10 cellular contexts compared by ENCODE assay signal in the genomic region with DNA sequence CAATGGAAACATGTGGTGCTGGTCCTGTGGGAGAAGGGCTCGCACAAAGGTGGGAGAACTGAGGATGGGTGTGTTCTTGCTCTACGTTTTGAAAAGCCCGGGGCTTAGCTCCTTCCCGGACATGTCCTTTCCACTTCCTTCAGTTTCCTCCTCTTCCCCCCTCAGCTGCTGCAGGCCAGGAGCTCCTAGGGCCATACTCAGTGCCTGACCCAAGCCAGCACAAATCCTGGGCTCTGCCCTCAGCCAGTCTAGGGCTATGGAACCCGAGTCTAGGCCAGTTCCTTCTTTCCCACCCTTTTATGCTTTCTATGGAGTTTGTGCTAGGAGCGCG. TPM values are rescaled to one million over a fixed set of nuclear protein-coding genes. Genes with fewer than 3 reads are reported as not detected.
DNase-seq lines count a peak whose midpoint lies in the region; ATAC-seq and TF ChIP-seq lines count a peak whose summit lies in the region.
"Had no signal": no experiment of that assay in that cellular context is flagged by ENCODE, and none has a peak within 500 bp of the region (broad histone marks: within the 10 kb centered on the region; RNA-seq: fewer than 3 reads in every experiment).

No MANE protein-coding gene starts in this region.

- no peaks in the 10 kb centered on the region for H3K9me3 ChIP-seq in NT2/D1 (ENCODE audit: insufficient read depth, low read length)

- no peaks in the 10 kb centered on the region for H3K9me3 Mint-ChIP-seq in neural crest cell
- no peaks in the 10 kb centered on the region for H3K9me3 Mint-ChIP-seq in stimulated activated memory B cell treated with anti-CD40 and anti-IgM and Interleukin-4, amounts not matched to agents 10 μg/mL and 1 μg/mL and 100 μg/mL, for 72 hours
- H3K9me3 Mint-ChIP-seq: stimulated activated naive CD8-positive, alpha-beta T cell treated with anti-CD3 and anti-CD28 coated beads, Interleukin-15, amount 100 ng/mL, for 72 hours had no signal

- peaks cover 32% of the 10 kb centered on the region for H3K4me1 ChIP-seq in ACC112 (ENCODE audit: control insufficient read depth, insufficient read depth, low read length, unreplicated experiment)
- peaks cover 8% of the 10 kb centered on the region for H3K4me1 ChIP-seq in NT2/D1 (ENCODE audit: insufficient read depth, insufficient read length)

- peak overlapping the region; percentile 71 for H3K27ac ChIP-seq in ACC112 (ENCODE audit: low read depth, low read length)

- H3K27me3 Mint-ChIP-seq in neural crest cell (ENCODE audit: low read depth) = peaks cover 93% of the 10 kb centered on the region
- peaks cover 91% of the 10 kb centered on the region for H3K27me3 Mint-ChIP-seq in stimulated activated memory B cell treated with anti-CD40 and anti-IgM and Interleukin-4, amounts not matched to agents 10 μg/mL and 1 μg/mL and 100 μg/mL, for 72 hours

- H3K27me3 ChIP-seq in ACC112 (ENCODE audit: insufficient read depth, low read length) (no peaks in the 10 kb centered on the region), NT2/D1 (ENCODE audit: insufficient read depth, insufficient read length) (peaks cover 84% of the 10 kb centered on the region)

- peaks cover 18% of the 10 kb centered on the region for H3K79me2 ChIP-seq in ACC112 (ENCODE audit: control insufficient read depth, insufficient read depth, low read length, unreplicated experiment)

- H3K4me3 ChIP-seq in ACC112 (ENCODE audit: low read depth, low read length) = peak overlapping the region; percentile 89
- peak overlapping the region; percentile 48 for H3K4me3 ChIP-seq in NT2/D1 (ENCODE audit: insufficient read length, low read depth)
- peak overlapping the region; percentile 59 for H3K4me3 ChIP-seq in epithelial cell of proximal tubule (ENCODE audit: low read depth, low read length)

- H3K4me3 Mint-ChIP-seq in neural crest cell = peak overlapping the region; percentile 84
- H3K4me3 Mint-ChIP-seq in stimulated activated memory B cell treated with anti-CD40 and anti-IgM and Interleukin-4, amounts not matched to agents 10 μg/mL and 1 μg/mL and 100 μg/mL, for 72 hours = no peak overlapping the region

- TF ChIP-seq CTCF in epithelial cell of proximal tubule (conservative IDR thresholded peaks at IDR 0.05; ENCODE audit: low read depth, low read length) (no peak), neural crest cell (conservative IDR thresholded peaks at IDR 0.05) (no peak)

- no peak overlapping the region for H3K27ac Mint-ChIP-seq in neural crest cell (ENCODE audit: unreplicated experiment)
- H3K27ac Mint-ChIP-seq in stimulated activated memory B cell treated with anti-CD40 and anti-IgM and Interleukin-4, amounts not matched to agents 10 μg/mL and 1 μg/mL and 100 μg/mL, for 72 hours = no peak overlapping the region
- H3K27ac Mint-ChIP-seq: stimulated activated naive CD8-positive, alpha-beta T cell treated with anti-CD3 and anti-CD28 coated beads, Interleukin-15, amount 100 ng/mL, for 72 hours had no signal

- H2AFZ ChIP-seq in ACC112 (ENCODE audit: low read length, unreplicated experiment) = peak overlapping the region; percentile 61

- no peak for ATAC-seq in stimulated activated memory B cell treated with anti-CD40 and anti-IgM and Interleukin-4, amounts not matched to agents 10 μg/mL and 1 μg/mL and 100 μg/mL, for 72 hours
- ATAC-seq in HG02642 (IDR thresholded peaks at IDR 0.05; ENCODE audit: poor library complexity, unreplicated experiment) = no peak
- ATAC-seq: stimulated activated naive CD8-positive, alpha-beta T cell treated with anti-CD3 and anti-CD28 coated beads, Interleukin-15, amount 100 ng/mL, for 72 hours had no signal

- H3K4me1 Mint-ChIP-seq in neural crest cell = peaks cover 27% of the 10 kb centered on the region
- peaks cover 49% of the 10 kb centered on the region for H3K4me1 Mint-ChIP-seq in stimulated activated memory B cell treated with anti-CD40 and anti-IgM and Interleukin-4, amounts not matched to agents 10 μg/mL and 1 μg/mL and 100 μg/mL, for 72 hours

- DNase-seq in NT2/D1 (ENCODE audit: low read depth, low spot score) = no peak
- DNase-seq in epithelial cell of proximal tubule (ENCODE audit: low read depth) = no peak
- DNase-seq in neural crest cell (ENCODE audit: low read depth, low spot score) = no peak
- DNase-seq in activated CD4-positive, CD25-positive, alpha-beta regulatory T cell treated with anti-CD3 and anti-CD28 coated beads, Interleukin-2, amount 50 U/mL, for 72 hours = no peak
- DNase-seq in DMS 273 treated with DMSO at 0.1 percent for 48 hours (lab: John Stamatoyannopoulos, UW) = no peak
- DNase-seq: activated CD8-positive, alpha-beta memory T cell treated with anti-CD3 and anti-CD28 coated beads, Interleukin-2, amount 50 U/mL, for 4 hours had no signal

- H3K36me3 Mint-ChIP-seq in neural crest cell (ENCODE audit: low read depth) = no peaks in the 10 kb centered on the region
- no peaks in the 10 kb centered on the region for H3K36me3 Mint-ChIP-seq in stimulated activated memory B cell treated with anti-CD40 and anti-IgM and Interleukin-4, amounts not matched to agents 10 μg/mL and 1 μg/mL and 100 μg/mL, for 72 hours

- H3K36me3 ChIP-seq in ACC112 (ENCODE audit: insufficient read depth, low read length) (no peaks in the 10 kb centered on the region), NT2/D1 (ENCODE audit: insufficient read depth, insufficient read length, low read length) (no peaks in the 10 kb centered on the region)

- peak overlapping the region; percentile 67 for H3K9ac ChIP-seq in NT2/D1 (ENCODE audit: insufficient read length, low read depth)

RNA-seq across cellular contexts. Expression of gene SIX2, which starts 1.4 kb away (rescaled TPM):
- total RNA-seq in epithelial cell of proximal tubule (0.06 and 3.1 TPM in 2 replicates), neural crest cell (0.14 TPM in 1 of 2 replicates, not detected in the other)
